In the genomic region with DNA sequence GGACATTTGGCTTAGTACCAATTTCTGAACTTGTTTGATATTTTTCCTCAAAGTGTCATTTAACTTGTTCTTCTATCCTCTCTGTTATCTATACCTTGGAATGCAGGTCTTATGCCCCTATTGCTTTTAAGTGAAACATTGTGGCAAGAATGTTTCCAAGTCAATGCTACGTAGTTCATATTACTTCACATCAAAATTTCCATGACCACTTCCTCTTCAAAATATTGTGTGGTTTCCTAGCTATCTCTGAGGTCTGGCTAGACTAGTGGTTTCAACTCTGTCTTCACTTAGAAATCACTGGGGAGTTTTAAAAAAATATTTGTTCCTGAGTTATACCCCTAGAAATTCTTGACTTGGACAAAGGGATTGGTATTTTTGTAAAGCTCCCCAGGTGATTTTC, we compare ENCODE assay signal across 11 cellular contexts. TPM values are rescaled to one million over a fixed set of nuclear protein-coding genes. Genes with fewer than 3 reads are reported as not detected.
DNase-seq lines count a peak whose midpoint lies in the region; ATAC-seq, FAIRE-seq and TF ChIP-seq lines count a peak whose summit lies in the region.
"Had no signal": no experiment of that assay in that cellular context is flagged by ENCODE, and none has a peak within 500 bp of the region (broad histone marks: within the 10 kb centered on the region; RNA-seq: fewer than 3 reads in every experiment).

No MANE protein-coding gene starts in this region.

- peaks cover 7 to 11% of the 10 kb centered on the region in 2 donors for H3K4me1 ChIP-seq in thyroid gland
- H3K4me1 ChIP-seq in kidney (ENCODE audit: control insufficient read depth in 1 of 2, insufficient read depth in 1 of 2, low read depth in 1 of 2, low read length in 2 of 2) = no peaks in the 10 kb centered on the region

- CTCF ChIA-PET in activated CD4-positive, alpha-beta memory T cell treated with anti-CD3 and anti-CD28 coated beads, Interleukin-2, amount 10 ng/mL, durations not matched to agents 7 days and 5 days (lab: Charles Lee) = interaction anchor here (1.5 kb wide), 2 partner anchors 20 to 791 kb away, joined by 3 to 10 read pairs; a partner anchor contains a TSS

- H3K9me3 ChIP-seq in thyroid gland (no peaks in the 10 kb centered on the region), kidney (ENCODE audit: control insufficient read depth in 1 of 2, low read length in 2 of 2) (no peaks in the 10 kb centered on the region)

- H3K4me3 Mint-ChIP-seq in activated CD4-positive, alpha-beta memory T cell treated with anti-CD3 and anti-CD28 coated beads, Interleukin-2, amount 10 ng/mL, durations not matched to agents 7 days and 5 days = peak overlapping the region; percentile 9
- H3K4me3 Mint-ChIP-seq in natural killer cell treated with Interleukin-12 subunit alpha and Interleukin-12 subunit beta and Interleukin-15 and Interleukin-18, amount 100 ng/mL, for 72 hours = peak overlapping the region; percentile 80

- intact Hi-C loops in thyroid gland (cut with DNase I) = no loop called here
- intact Hi-C loops in kidney (cut with DNase I) = no loop called here

- H3K9me3 Mint-ChIP-seq in activated CD4-positive, alpha-beta memory T cell treated with anti-CD3 and anti-CD28 coated beads, Interleukin-2, amount 10 ng/mL, durations not matched to agents 7 days and 5 days = peaks cover 7% of the 10 kb centered on the region
- H3K9me3 Mint-ChIP-seq in natural killer cell treated with Interleukin-12 subunit alpha and Interleukin-12 subunit beta and Interleukin-15 and Interleukin-18, amount 100 ng/mL, for 72 hours = peaks cover 12% of the 10 kb centered on the region

- H3K27ac ChIP-seq in thyroid gland (no peak overlapping the region), kidney (ENCODE audit: low read depth in 2 of 2, low read length in 2 of 2) (no peak overlapping the region)

- DNase-seq in activated CD4-positive, alpha-beta memory T cell treated with anti-CD3 and anti-CD28 coated beads, Interleukin-2, amount 10 ng/mL, durations not matched to agents 7 days and 5 days = no peak
- DNase-seq in natural killer cell treated with Interleukin-12 subunit alpha and Interleukin-12 subunit beta and Interleukin-15 and Interleukin-18, amount 100 ng/mL, for 72 hours (ENCODE audit: low spot score) = no peak
- no peak for DNase-seq in urothelium cell line (ENCODE audit: low spot score)
- DNase-seq in thyroid gland = no peak
- no peak for DNase-seq in kidney
- DNase-seq: stimulated activated CD4-positive, alpha-beta T cell treated with anti-CD3 and anti-CD28 coated beads, Interleukin-4, amount 100 ng/mL, for 4 hours had no signal

- WGBS in thyroid gland, 2 donors = 66 to 81% methylated on average over 1 of the region's 1 CpG

- peaks cover 37% of the 10 kb centered on the region for H3K4me1 Mint-ChIP-seq in activated CD4-positive, alpha-beta memory T cell treated with anti-CD3 and anti-CD28 coated beads, Interleukin-2, amount 10 ng/mL, durations not matched to agents 7 days and 5 days
- peaks cover 55 to 58% of the 10 kb centered on the region in 2 donors for H3K4me1 Mint-ChIP-seq in natural killer cell treated with Interleukin-12 subunit alpha and Interleukin-12 subunit beta and Interleukin-15 and Interleukin-18, amount 100 ng/mL, for 72 hours (ENCODE audit: low read depth in 2 of 2)

- TF ChIP-seq CTCF in thyroid gland (IDR thresholded peaks at IDR 0.05) = no peak
- no peak for TF ChIP-seq CTCF in kidney (IDR thresholded peaks at IDR 0.05; ENCODE audit: borderline replicate concordance, extremely low read depth, insufficient read depth)

- no peaks in the 10 kb centered on the region for H3K27me3 ChIP-seq in thyroid gland

- POLR2A ChIA-PET in activated CD4-positive, alpha-beta memory T cell treated with anti-CD3 and anti-CD28 coated beads, Interleukin-2, amount 10 ng/mL, durations not matched to agents 7 days and 5 days (lab: Charles Lee) = interaction anchor here (0.9 to 1.3 kb wide), 3 partner anchors 9 to 19 kb away, joined by 3 read pairs; no protein-coding TSS in a partner anchor

- peak overlapping the region; percentile 55 for H3K27ac Mint-ChIP-seq in activated CD4-positive, alpha-beta memory T cell treated with anti-CD3 and anti-CD28 coated beads, Interleukin-2, amount 10 ng/mL, durations not matched to agents 7 days and 5 days
- H3K27ac Mint-ChIP-seq in natural killer cell treated with Interleukin-12 subunit alpha and Interleukin-12 subunit beta and Interleukin-15 and Interleukin-18, amount 100 ng/mL, for 72 hours = peak overlapping the region; percentile 86 to 95

- H3K4me3 ChIP-seq in thyroid gland (replicated peaks in 1 of 3) (no peak overlapping the region), kidney (ENCODE audit: low read length in 2 of 2) (no peak overlapping the region)

- H3K9ac ChIP-seq in kidney (ENCODE audit: low read length in 2 of 2) = no peak overlapping the region

- ATAC-seq in GM18868 (IDR thresholded peaks at IDR 0.05; ENCODE audit: unreplicated experiment) = peak; percentile 50
- ATAC-seq in HG03520 (IDR thresholded peaks at IDR 0.05; ENCODE audit: unreplicated experiment) = peak; percentile 67
- peak; percentile 87 to 89 for ATAC-seq in natural killer cell treated with Interleukin-12 subunit alpha and Interleukin-12 subunit beta and Interleukin-15 and Interleukin-18, amount 100 ng/mL, for 72 hours
- no peak for ATAC-seq in HG02588 (IDR thresholded peaks at IDR 0.05; ENCODE audit: unreplicated experiment)

- TF ChIP-seq POLR2A in thyroid gland (IDR thresholded peaks at IDR 0.05) = no peak

- H3K27me3 Mint-ChIP-seq in activated CD4-positive, alpha-beta memory T cell treated with anti-CD3 and anti-CD28 coated beads, Interleukin-2, amount 10 ng/mL, durations not matched to agents 7 days and 5 days = no peaks in the 10 kb centered on the region
- no peaks in the 10 kb centered on the region for H3K27me3 Mint-ChIP-seq in natural killer cell treated with Interleukin-12 subunit alpha and Interleukin-12 subunit beta and Interleukin-15 and Interleukin-18, amount 100 ng/mL, for 72 hours

- FAIRE-seq in urothelium cell line (lab: Jason Lieb, UNC) = no peak
- FAIRE-seq in kidney (lab: Jason Lieb, UNC) = no peak
- FAIRE-seq: bronchial epithelial cell had no signal

- peaks cover 7% of the 10 kb centered on the region for H3K36me3 Mint-ChIP-seq in activated CD4-positive, alpha-beta memory T cell treated with anti-CD3 and anti-CD28 coated beads, Interleukin-2, amount 10 ng/mL, durations not matched to agents 7 days and 5 days (ENCODE audit: low read depth)
- H3K36me3 Mint-ChIP-seq in natural killer cell treated with Interleukin-12 subunit alpha and Interleukin-12 subunit beta and Interleukin-15 and Interleukin-18, amount 100 ng/mL, for 72 hours = peaks cover 30% of the 10 kb centered on the region

- H3K36me3 ChIP-seq in thyroid gland (no peaks in the 10 kb centered on the region), kidney (ENCODE audit: control insufficient read depth in 1 of 2, insufficient read depth in 2 of 2, low read length in 2 of 2) (no peaks in the 10 kb centered on the region)

RNA-seq across cellular contexts. Expression of a gene that starts 20.2 kb away (rescaled TPM):
- 1 to 10 TPM; 2.4 to 3.4 TPM for total RNA-seq in activated CD4-positive, alpha-beta memory T cell treated with anti-CD3 and anti-CD28 coated beads, Interleukin-2, amount 10 ng/mL, durations not matched to agents 7 days and 5 days
- 10 to 100 TPM in 1 of 2 donors, 1 to 10 TPM in 1; 3.9 to 18.5 TPM for total RNA-seq in natural killer cell treated with Interleukin-12 subunit alpha and Interleukin-12 subunit beta and Interleukin-15 and Interleukin-18, amount 100 ng/mL, for 72 hours
- 10 to 100 TPM in 2 of 4 donors, 1 to 10 TPM in 2; 4.3 to 15.5 (median 10.2) TPM for total RNA-seq in thyroid gland
- total RNA-seq in kidney = 15.0 TPM
- 8.3 TPM for polyA plus RNA-seq in kidney (ENCODE audit: insufficient read depth, low read depth, low replicate concordance)
- total RNA-seq: RPMI7951 had no signal
